ENCODE assay signal across 20 cellular contexts in genomic region chr7:135490783-135491182, GRCh38. TPM values are rescaled to one million over a fixed set of nuclear protein-coding genes. Genes with fewer than 3 reads are reported as not detected.
DNase-seq lines count a peak whose midpoint lies in the region; ATAC-seq and TF ChIP-seq lines count a peak whose summit lies in the region.
"Had no signal": no experiment of that assay in that cellular context is flagged by ENCODE, and none has a peak within 500 bp of the region (broad histone marks: within the 10 kb centered on the region; RNA-seq: fewer than 3 reads in every experiment).

No MANE protein-coding gene starts in this region.

- no peaks in the 10 kb centered on the region for H3K9me3 ChIP-seq in WERI-Rb-1 (ENCODE audit: severe bottlenecking)
- H3K9me3 ChIP-seq: upper lobe of right lung had no signal

- in situ Hi-C loops in ACHN (cut with HindIII; ENCODE audit: low pct_ligation_motif_present, low pct_unique_long_range_greater_than_20kb, low sequenced_read_pairs): no loop called here

- TF ChIP-seq CTCF in fibroblast of villous mesenchyme (IDR thresholded peaks at IDR 0.05; ENCODE audit: insufficient read depth, low read depth, low read length) (no peak), WERI-Rb-1 (IDR thresholded peaks at IDR 0.05; ENCODE audit: low read depth, low read length) (no peak)

- no peak overlapping the region for H3K27ac ChIP-seq in WERI-Rb-1
- H3K27ac ChIP-seq: SK-N-MC, upper lobe of right lung had no signal

- no peaks in the 10 kb centered on the region for H3K27me3 ChIP-seq in WERI-Rb-1 (ENCODE audit: insufficient read depth, low read depth, severe bottlenecking)
- H3K27me3 ChIP-seq: upper lobe of right lung had no signal

- H3K4me3 ChIP-seq in fibroblast of villous mesenchyme (ENCODE audit: low read depth, low read length) (no peak overlapping the region), WERI-Rb-1 (ENCODE audit: low read depth, low read length) (no peak overlapping the region)
- H3K4me3 ChIP-seq: GM12878, SK-N-MC, upper lobe of right lung had no signal

- no peak for TF ChIP-seq RAD21 in Ishikawa (IDR thresholded peaks at IDR 0.05; ENCODE audit: low read depth)

- no peaks in the 10 kb centered on the region; the same call in 1 of the 2 replicates for H3K36me3 ChIP-seq in WERI-Rb-1
- H3K36me3 ChIP-seq: upper lobe of right lung had no signal

- DNase-seq in ACHN (peak; percentile 29), amniotic epithelial cell (ENCODE audit: low read depth) (peak; percentile 80), fibroblast of villous mesenchyme (ENCODE audit: low read depth) (peak; percentile 41), WERI-Rb-1 (no peak), NCI-H774 (lab: John Stamatoyannopoulos, UW) (no peak), COLO668 (lab: John Stamatoyannopoulos, UW; ENCODE audit: unreplicated experiment) (no peak)
- DNase-seq: activated B cell treated with CpG ODN at 0.5 μM for 24 hours; activated naive CD8-positive, alpha-beta T cell treated with anti-CD3 and anti-CD28 coated beads, Interleukin-2, amount 50 U/mL, for 24 hours; DMS79; effector CD4-positive, alpha-beta T cell; head of caudate nucleus; left cardiac atrium; natural killer cell; NCI-H2029; stimulated activated CD4-positive, alpha-beta T cell treated with anti-CD3 and anti-CD28 coated beads, Interleukin-2, amount 100 ng/mL, for 48 hours; upper lobe of right lung had no signal

- ATAC-seq in GM19455 (IDR thresholded peaks at IDR 0.05; ENCODE audit: unreplicated experiment): no peak
- ATAC-seq: activated naive CD8-positive, alpha-beta T cell treated with anti-CD3 and anti-CD28 coated beads, Interleukin-2, amount 50 U/mL, for 24 hours; natural killer cell; upper lobe of right lung had no signal

- TF ChIP-seq EP300 in Ishikawa (IDR thresholded peaks at IDR 0.05; ENCODE audit: borderline replicate concordance): no peak

TF ChIP-seq in Ishikawa, 13 proteins besides CTCF, POLR2A, EP300 and RAD21:
- TF ChIP-seq CEBPB (IDR thresholded peaks at IDR 0.05) (no peak), NFIC (IDR thresholded peaks at IDR 0.05) (peak; percentile 48)
TF ChIP-seq in Ishikawa: peak in this region for 1.

RNA-seq across cellular contexts. Expression of gene CNOT4, which starts 19.1 kb away (rescaled TPM):
- total RNA-seq in fibroblast of villous mesenchyme: 10.3 and 16.4 TPM in 2 replicates

Comparison
In these comparisons a context has a peak if more than half of its experiments do, and no peak if none do; other contexts are left out.
1. DNase-seq: peak in ACHN (single experiment), amniotic epithelial cell (single experiment) and fibroblast of villous mesenchyme (single experiment); none in WERI-Rb-1 (single experiment), NCI-H774 (single experiment) and COLO668 (single experiment).